Comparison of ENCODE assay signal across 1 cellular context in genomic region chr20:36098364-36098763, GRCh38.
TF ChIP-seq lines count a peak whose summit lies in the region.

No MANE protein-coding gene starts in this region.

TF ChIP-seq in GM12878, 131 proteins besides CTCF, POLR2A, EP300 and RAD21 (continued from another document):
- TF ChIP-seq, protein P1, sequence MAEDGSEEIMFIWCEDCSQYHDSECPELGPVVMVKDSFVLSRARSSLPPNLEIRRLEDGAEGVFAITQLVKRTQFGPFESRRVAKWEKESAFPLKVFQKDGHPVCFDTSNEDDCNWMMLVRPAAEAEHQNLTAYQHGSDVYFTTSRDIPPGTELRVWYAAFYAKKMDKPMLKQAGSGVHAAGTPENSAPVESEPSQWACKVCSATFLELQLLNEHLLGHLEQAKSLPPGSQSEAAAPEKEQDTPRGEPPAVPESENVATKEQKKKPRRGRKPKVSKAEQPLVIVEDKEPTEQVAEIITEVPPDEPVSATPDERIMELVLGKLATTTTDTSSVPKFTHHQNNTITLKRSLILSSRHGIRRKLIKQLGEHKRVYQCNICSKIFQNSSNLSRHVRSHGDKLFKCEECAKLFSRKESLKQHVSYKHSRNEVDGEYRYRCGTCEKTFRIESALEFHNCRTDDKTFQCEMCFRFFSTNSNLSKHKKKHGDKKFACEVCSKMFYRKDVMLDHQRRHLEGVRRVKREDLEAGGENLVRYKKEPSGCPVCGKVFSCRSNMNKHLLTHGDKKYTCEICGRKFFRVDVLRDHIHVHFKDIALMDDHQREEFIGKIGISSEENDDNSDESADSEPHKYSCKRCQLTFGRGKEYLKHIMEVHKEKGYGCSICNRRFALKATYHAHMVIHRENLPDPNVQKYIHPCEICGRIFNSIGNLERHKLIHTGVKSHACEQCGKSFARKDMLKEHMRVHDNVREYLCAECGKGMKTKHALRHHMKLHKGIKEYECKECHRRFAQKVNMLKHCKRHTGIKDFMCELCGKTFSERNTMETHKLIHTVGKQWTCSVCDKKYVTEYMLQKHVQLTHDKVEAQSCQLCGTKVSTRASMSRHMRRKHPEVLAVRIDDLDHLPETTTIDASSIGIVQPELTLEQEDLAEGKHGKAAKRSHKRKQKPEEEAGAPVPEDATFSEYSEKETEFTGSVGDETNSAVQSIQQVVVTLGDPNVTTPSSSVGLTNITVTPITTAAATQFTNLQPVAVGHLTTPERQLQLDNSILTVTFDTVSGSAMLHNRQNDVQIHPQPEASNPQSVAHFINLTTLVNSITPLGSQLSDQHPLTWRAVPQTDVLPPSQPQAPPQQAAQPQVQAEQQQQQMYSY (CRISPR knock-in tag; IDR thresholded peaks at IDR 0.05): no peak
- TF ChIP-seq ETV6 (conservative IDR thresholded peaks at IDR 0.05 in 1 of 2, IDR thresholded peaks at IDR 0.05 in 1 of 2; ENCODE audit: borderline replicate concordance in 1 of 2, low read depth in 1 of 2) (no peak), TARDBP (IDR thresholded peaks at IDR 0.05; ENCODE audit: borderline replicate concordance) (no peak), ZNF274 (IDR thresholded peaks at IDR 0.05; ENCODE audit: insufficient read depth, insufficient read length) (no peak), SMARCA5 (IDR thresholded peaks at IDR 0.05) (no peak), CHD2 (IDR thresholded peaks at IDR 0.05; ENCODE audit: borderline replicate concordance, low read depth, low read length) (no peak), TCF7 (IDR thresholded peaks at IDR 0.05; ENCODE audit: borderline replicate concordance) (no peak)
- TF ChIP-seq, protein P2, sequence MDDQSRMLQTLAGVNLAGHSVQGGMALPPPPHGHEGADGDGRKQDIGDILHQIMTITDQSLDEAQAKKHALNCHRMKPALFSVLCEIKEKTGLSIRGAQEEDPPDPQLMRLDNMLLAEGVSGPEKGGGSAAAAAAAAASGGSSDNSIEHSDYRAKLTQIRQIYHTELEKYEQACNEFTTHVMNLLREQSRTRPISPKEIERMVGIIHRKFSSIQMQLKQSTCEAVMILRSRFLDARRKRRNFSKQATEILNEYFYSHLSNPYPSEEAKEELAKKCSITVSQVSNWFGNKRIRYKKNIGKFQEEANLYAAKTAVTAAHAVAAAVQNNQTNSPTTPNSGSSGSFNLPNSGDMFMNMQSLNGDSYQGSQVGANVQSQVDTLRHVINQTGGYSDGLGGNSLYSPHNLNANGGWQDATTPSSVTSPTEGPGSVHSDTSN (IDR thresholded peaks at IDR 0.05; ENCODE audit: insufficient replicate concordance, low read depth, low read length): no peak
